ENCODE assay signal across 16 cellular contexts in genomic region chr11:17845431-17845881, GRCh38.
DNase-seq lines count a peak whose midpoint lies in the region; TF ChIP-seq lines count a peak whose summit lies in the region.
"Had no signal": no experiment of that assay in that cellular context is flagged by ENCODE, and none has a peak within 500 bp of the region (broad histone marks: within the 10 kb centered on the region; RNA-seq: fewer than 3 reads in every experiment).

No MANE protein-coding gene starts in this region.

- no peaks in the 10 kb centered on the region for H3K36me3 ChIP-seq in brain microvascular endothelial cell (replicated peaks)

- H3K4me3 ChIP-seq in HFF-Myc (replicated peaks; ENCODE audit: low read depth, low read length) (no peak overlapping the region), brain microvascular endothelial cell (ENCODE audit: low read depth, low read length) (no peak overlapping the region)
- H3K4me3 ChIP-seq: upper lobe of left lung had no signal

- H3K36me3 Mint-ChIP-seq in type B pancreatic cell: no peaks in the 10 kb centered on the region
- no peaks in the 10 kb centered on the region for H3K36me3 Mint-ChIP-seq in osteocyte (ENCODE audit: unreplicated experiment)

- H3K4me1 Mint-ChIP-seq in type B pancreatic cell (ENCODE audit: unreplicated experiment) (peaks cover 4% of the 10 kb centered on the region), osteocyte (ENCODE audit: unreplicated experiment) (peaks cover 11% of the 10 kb centered on the region)

- in situ Hi-C loops in brain microvascular endothelial cell (cut with HindIII; ENCODE audit: low pct_ligation_motif_present, low sequenced_read_pairs): no loop called here
- in situ Hi-C loops in GM13976 (cut with MboI; ENCODE audit: low sequenced_read_pairs, unreplicated experiment): no loop called here

- H3K4me3 Mint-ChIP-seq in type B pancreatic cell (no peak overlapping the region), osteocyte (ENCODE audit: unreplicated experiment) (no peak overlapping the region)
- H3K4me3 Mint-ChIP-seq: naive thymus-derived CD4-positive, alpha-beta T cell had no signal

- H3K27ac Mint-ChIP-seq in type B pancreatic cell (no peak overlapping the region), osteocyte (ENCODE audit: unreplicated experiment) (no peak overlapping the region)
- H3K27ac Mint-ChIP-seq: naive thymus-derived CD4-positive, alpha-beta T cell had no signal

- DNase-seq in A172 (ENCODE audit: low spot score): peak; percentile 24
- peak; percentile 41 for DNase-seq in HFF-Myc (ENCODE audit: extremely low read depth, low read depth)
- peak; percentile 6 for DNase-seq in brain microvascular endothelial cell
- peak; percentile 81 for DNase-seq in iris pigment epithelial cell (ENCODE audit: low read depth)
- no peak for DNase-seq in GM13976 (ENCODE audit: low spot score)
- no peak for DNase-seq in GM20000 (ENCODE audit: low spot score)
- DNase-seq in type B pancreatic cell (ENCODE audit: extremely low spot score, unreplicated experiment): no peak
- no peak for DNase-seq in osteocyte (ENCODE audit: extremely low spot score, unreplicated experiment)
- DNase-seq: ACHN; anterior cingulate cortex; kidney; naive thymus-derived CD4-positive, alpha-beta T cell; NCI-H1092; RPMI8226; small intestine; upper lobe of left lung had no signal

- H3K27me3 Mint-ChIP-seq in type B pancreatic cell (no peaks in the 10 kb centered on the region), osteocyte (ENCODE audit: unreplicated experiment) (no peaks in the 10 kb centered on the region)
- H3K27me3 Mint-ChIP-seq: naive thymus-derived CD4-positive, alpha-beta T cell had no signal

- H3K9me3 Mint-ChIP-seq in type B pancreatic cell (no peaks in the 10 kb centered on the region), osteocyte (ENCODE audit: unreplicated experiment) (no peaks in the 10 kb centered on the region)
- H3K9me3 Mint-ChIP-seq: naive thymus-derived CD4-positive, alpha-beta T cell had no signal

- no peak overlapping the region for H3K27ac ChIP-seq in brain microvascular endothelial cell
- H3K27ac ChIP-seq: upper lobe of left lung had no signal

- H3K27me3 ChIP-seq in brain microvascular endothelial cell (replicated peaks): no peaks in the 10 kb centered on the region
- H3K27me3 ChIP-seq: upper lobe of left lung had no signal

- TF ChIP-seq CTCF in HFF-Myc (IDR thresholded peaks at IDR 0.05; ENCODE audit: low read depth, low read length, missing control alignments): no peak
- TF ChIP-seq CTCF in brain microvascular endothelial cell (IDR thresholded peaks at IDR 0.05; ENCODE audit: low read depth, low read length, missing control alignments): no peak
- TF ChIP-seq CTCF in GM13976 (IDR thresholded peaks at IDR 0.05; ENCODE audit: borderline replicate concordance, control extremely low read depth, extremely low read depth, insufficient read depth, missing control alignments): no peak
- no peak for TF ChIP-seq CTCF in GM20000 (IDR thresholded peaks at IDR 0.05; ENCODE audit: extremely low read depth, missing control alignments)
- TF ChIP-seq CTCF in type B pancreatic cell (conservative IDR thresholded peaks at IDR 0.05): no peak
- TF ChIP-seq CTCF in osteocyte (IDR thresholded peaks at IDR 0.05): no peak

Comparison
In these comparisons a context has a peak if more than half of its experiments do, and no peak if none do; other contexts are left out.
1. DNase-seq: peak in A172 (single experiment), HFF-Myc (single experiment), brain microvascular endothelial cell (single experiment) and iris pigment epithelial cell (single experiment); none in GM13976 (single experiment), GM20000 (single experiment), type B pancreatic cell (single experiment) and osteocyte (single experiment).